ENCODE assay signal across 15 cellular contexts in genomic region chr20:52896348-52896747, GRCh38.
"Had no signal": no experiment of that assay in that cellular context is flagged by ENCODE, and none has a peak within 500 bp of the region (broad histone marks: within the 10 kb centered on the region; RNA-seq: fewer than 3 reads in every experiment).

No MANE protein-coding gene starts in this region.

- H3K9me3 ChIP-seq: lower lobe of right lung, mucosa of descending colon, tibial artery had no signal

- H3K36me3 ChIP-seq: lower lobe of right lung, tibial artery had no signal

- H3K4me3 ChIP-seq: lower lobe of right lung, mucosa of descending colon, tibial artery had no signal

- H3K4me1 ChIP-seq: lower lobe of right lung had no signal

- H3K27ac ChIP-seq: lower lobe of right lung, tibial artery had no signal

- FAIRE-seq: small intestine had no signal

- DNase-seq: activated CD4-positive, alpha-beta memory T cell treated with anti-CD3 and anti-CD28 coated beads for 36 hours; activated CD4-positive, alpha-beta T cell treated with anti-CD3 and anti-CD28 coated beads for 1 hour; activated CD8-positive, alpha-beta memory T cell treated with anti-CD3 and anti-CD28 coated beads, Interleukin-2, amount 50 U/mL, for 4 hours; activated naive CD4-positive, alpha-beta T cell; activated T-cell treated with anti-CD3 and anti-CD28 coated beads, Interleukin-2, amount 50 U/mL, for 72 hours; central memory CD4-positive, alpha-beta T cell; cortex of kidney; effector CD8-positive, alpha-beta T cell; hypothalamus; lower lobe of right lung; mucosa of descending colon; posterior cingulate gyrus; small intestine; SW 1271; tibial artery had no signal

- H3K27me3 ChIP-seq: tibial artery had no signal
